In the genomic region with DNA sequence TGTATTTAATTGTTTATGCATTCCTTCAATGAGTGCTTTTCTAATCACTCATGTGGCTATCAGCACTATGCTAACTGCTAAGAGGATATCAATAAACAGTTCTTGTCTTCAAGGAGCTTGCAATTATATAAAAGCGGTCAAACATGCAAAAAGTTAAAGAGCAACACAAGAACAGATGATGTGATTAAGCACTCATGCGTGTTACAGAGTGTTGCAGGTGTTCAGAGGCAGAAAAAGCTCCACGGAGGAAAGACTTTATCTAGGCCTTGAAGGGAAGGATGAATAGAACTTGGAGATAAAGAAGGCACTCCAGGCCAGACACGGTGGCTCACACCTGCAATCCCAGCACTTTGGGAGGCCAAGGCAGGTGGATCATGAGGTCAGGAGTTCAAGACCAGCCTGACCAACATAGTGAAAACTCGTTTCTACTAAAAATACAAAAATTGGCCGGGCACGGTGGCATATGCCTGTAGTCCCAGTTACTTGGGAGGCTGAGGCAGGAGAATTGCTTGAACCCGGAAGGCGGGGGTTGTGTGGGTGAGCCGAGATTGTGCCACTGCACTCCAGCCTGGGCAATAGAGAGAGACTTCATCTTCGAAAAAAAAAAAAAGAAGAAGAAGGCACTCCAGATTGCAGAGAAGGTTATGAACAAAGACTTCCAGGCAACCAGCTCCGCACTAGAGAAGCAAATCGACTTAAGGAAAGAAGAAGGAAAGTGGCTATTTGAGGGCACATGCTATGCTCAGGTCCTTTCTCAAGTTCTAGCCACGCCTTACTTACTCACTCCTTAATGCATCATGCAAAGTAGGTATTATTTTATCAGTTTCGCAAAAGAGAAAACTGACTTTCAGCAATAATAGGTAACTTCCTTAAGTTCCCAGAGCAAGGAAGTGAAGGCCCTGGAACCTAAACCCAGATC, we compare ENCODE assay signal across 17 cellular contexts. TPM values are rescaled to one million over a fixed set of nuclear protein-coding genes. Genes with fewer than 3 reads are reported as not detected.
DNase-seq lines count a peak whose midpoint lies in the region; ATAC-seq and TF ChIP-seq lines count a peak whose summit lies in the region.
"Had no signal": no experiment of that assay in that cellular context is flagged by ENCODE, and none has a peak within 500 bp of the region (broad histone marks: within the 10 kb centered on the region; RNA-seq: fewer than 3 reads in every experiment).

No MANE protein-coding gene starts in this region.

- no peak for DNase-seq in CD4-positive, alpha-beta T cell
- DNase-seq in effector memory CD8-positive, alpha-beta T cell: no peak
- DNase-seq in NCI-H187 treated with DMSO at 0.1 percent for 48 hours (lab: John Stamatoyannopoulos, UW): no peak
- DNase-seq in progenitor cell of endocrine pancreas (ENCODE audit: low spot score, unreplicated experiment): no peak
- no peak for DNase-seq in T-helper 9 cell
- DNase-seq: adrenal gland, BE2C, colonic mucosa, esophagus squamous epithelium, heart right ventricle, kidney glomerular epithelial cell, NCI-H2107, WERI-Rb-1 had no signal

- no peak overlapping the region for H3K4me3 ChIP-seq in BLaER1
- no peak overlapping the region for H3K4me3 ChIP-seq in OCI-LY1 (ENCODE audit: low read depth, low read length, poor library complexity, severe bottlenecking)
- H3K4me3 ChIP-seq: adrenal gland, colonic mucosa, esophagus squamous epithelium, heart right ventricle had no signal

- H3K4me2 ChIP-seq in BLaER1 (peak overlapping the region; percentile 74), OCI-LY1 (ENCODE audit: low read length) (no peak overlapping the region)

- H3K27ac ChIP-seq in BLaER1 (peak overlapping the region; percentile 66), OCI-LY1 (ENCODE audit: low read depth, low read length, poor library complexity, severe bottlenecking) (peak overlapping the region; percentile 37)
- H3K27ac ChIP-seq in CD4-positive, alpha-beta T cell (ENCODE audit: low read depth, low read length): peak overlapping the region; percentile 13
- H3K27ac ChIP-seq: adrenal gland, WERI-Rb-1 had no signal

- CTCF ChIA-PET in CD4-positive, alpha-beta T cell (lab: Charles Lee): interaction anchor here (1.1 kb wide), 1 partner anchor 94 kb away, joined by 5 read pairs; a partner anchor contains a TSS

- H3K36me3 Mint-ChIP-seq in CD4-positive, alpha-beta T cell (ENCODE audit: low read depth): peaks cover 65% of the 10 kb centered on the region
- H3K36me3 Mint-ChIP-seq in effector memory CD8-positive, alpha-beta T cell (ENCODE audit: insufficient read depth): peaks cover 46% of the 10 kb centered on the region
- no peaks in the 10 kb centered on the region for H3K36me3 Mint-ChIP-seq in progenitor cell of endocrine pancreas (ENCODE audit: insufficient read depth)

- TF ChIP-seq CTCF in CD4-positive, alpha-beta T cell (IDR thresholded peaks at IDR 0.05): no peak
- no peak for TF ChIP-seq CTCF in OCI-LY1 (IDR thresholded peaks at IDR 0.05; ENCODE audit: low read length)
- no peak for TF ChIP-seq CTCF in progenitor cell of endocrine pancreas (IDR thresholded peaks at IDR 0.05; ENCODE audit: unreplicated experiment)

- POLR2A ChIA-PET in CD4-positive, alpha-beta T cell (lab: Charles Lee): no interaction called here

- no peak for ATAC-seq in CD4-positive, alpha-beta T cell (ENCODE audit: poor library complexity)
- no peak for ATAC-seq in effector memory CD8-positive, alpha-beta T cell (replicated peaks)
- ATAC-seq in HG02642 (IDR thresholded peaks at IDR 0.05; ENCODE audit: poor library complexity, unreplicated experiment): no peak

- H3K27ac Mint-ChIP-seq in CD4-positive, alpha-beta T cell: peak overlapping the region; percentile 100
- H3K27ac Mint-ChIP-seq in effector memory CD8-positive, alpha-beta T cell: peak overlapping the region; percentile 75 to 90
- no peak overlapping the region for H3K27ac Mint-ChIP-seq in progenitor cell of endocrine pancreas

- intact Hi-C loops in CD4-positive, alpha-beta T cell (cut with DNase I, micrococcal nuclease): no loop called here

- H3K9me3 Mint-ChIP-seq in CD4-positive, alpha-beta T cell: no peaks in the 10 kb centered on the region
- no peaks in the 10 kb centered on the region for H3K9me3 Mint-ChIP-seq in effector memory CD8-positive, alpha-beta T cell
- H3K9me3 Mint-ChIP-seq in progenitor cell of endocrine pancreas (ENCODE audit: low read depth): peaks cover under 1% of the 10 kb centered on the region

- no peaks in the 10 kb centered on the region for H4K20me1 ChIP-seq in BLaER1
- H4K20me1 ChIP-seq in OCI-LY1 (ENCODE audit: insufficient read depth, low read length): no peaks in the 10 kb centered on the region

- no peaks in the 10 kb centered on the region for H3K9me2 ChIP-seq in OCI-LY1 (ENCODE audit: low read depth, low read length)

- no peaks in the 10 kb centered on the region for H3K79me2 ChIP-seq in OCI-LY1 (ENCODE audit: insufficient read depth, low read length)

- H3K4me1 Mint-ChIP-seq in CD4-positive, alpha-beta T cell (ENCODE audit: low read depth): peaks cover 96% of the 10 kb centered on the region
- peaks cover 66 to 69% of the 10 kb centered on the region in 2 donors for H3K4me1 Mint-ChIP-seq in effector memory CD8-positive, alpha-beta T cell (ENCODE audit: low read depth in 2 of 2)
- peaks cover 37% of the 10 kb centered on the region for H3K4me1 Mint-ChIP-seq in progenitor cell of endocrine pancreas (ENCODE audit: low read depth)

- H3K4me1 ChIP-seq in BLaER1 (peaks cover 81% of the 10 kb centered on the region), OCI-LY1 (ENCODE audit: insufficient read depth, low read length, severe bottlenecking) (peaks cover 61% of the 10 kb centered on the region)
- H3K4me1 ChIP-seq: BE2C had no signal

- no peak overlapping the region for H2AFZ ChIP-seq in OCI-LY1 (ENCODE audit: low read length)

- peak overlapping the region; percentile 34 for H3K4me3 Mint-ChIP-seq in CD4-positive, alpha-beta T cell
- peak overlapping the region; percentile 15 to 41 for H3K4me3 Mint-ChIP-seq in effector memory CD8-positive, alpha-beta T cell
- H3K4me3 Mint-ChIP-seq in progenitor cell of endocrine pancreas (ENCODE audit: low read depth): no peak overlapping the region

- no peak overlapping the region for H3K9ac ChIP-seq in BLaER1
- H3K9ac ChIP-seq in OCI-LY1 (ENCODE audit: low read length): no peak overlapping the region

- H3F3A ChIP-seq in OCI-LY1 (ENCODE audit: insufficient read depth, low read length): no peaks in the 10 kb centered on the region

- H3K9me3 ChIP-seq in BLaER1: no peaks in the 10 kb centered on the region
- H3K9me3 ChIP-seq in CD4-positive, alpha-beta T cell (ENCODE audit: control insufficient read depth, low read length): no peaks in the 10 kb centered on the region
- no peaks in the 10 kb centered on the region for H3K9me3 ChIP-seq in OCI-LY1 (ENCODE audit: low read length)
- H3K9me3 ChIP-seq: adrenal gland, BE2C, colonic mucosa, esophagus squamous epithelium, heart right ventricle had no signal

- H3K36me3 ChIP-seq in BLaER1 (no peaks in the 10 kb centered on the region), OCI-LY1 (ENCODE audit: insufficient read depth, low read length) (no peaks in the 10 kb centered on the region)
- H3K36me3 ChIP-seq: adrenal gland, BE2C, colonic mucosa, esophagus squamous epithelium, heart right ventricle, WERI-Rb-1 had no signal

- H3K27me3 ChIP-seq in BLaER1 (no peaks in the 10 kb centered on the region), OCI-LY1 (ENCODE audit: insufficient read depth, low read length) (no peaks in the 10 kb centered on the region)
- no peaks in the 10 kb centered on the region for H3K27me3 ChIP-seq in CD4-positive, alpha-beta T cell (ENCODE audit: control insufficient read depth, insufficient read depth, low read length)
- H3K27me3 ChIP-seq: colonic mucosa had no signal

- H3K27me3 Mint-ChIP-seq in CD4-positive, alpha-beta T cell: no peaks in the 10 kb centered on the region
- no peaks in the 10 kb centered on the region for H3K27me3 Mint-ChIP-seq in effector memory CD8-positive, alpha-beta T cell
- peaks cover 14% of the 10 kb centered on the region for H3K27me3 Mint-ChIP-seq in progenitor cell of endocrine pancreas

RNA-seq across cellular contexts. Expression of a gene that starts 13.8 kb away (rescaled TPM):
- total RNA-seq in CD4-positive, alpha-beta T cell: 100 to 1,000 TPM; 483 to 515 TPM
- total RNA-seq in progenitor cell of endocrine pancreas: not detected in 2 replicates
- total RNA-seq: pulmonary artery endothelial cell had no signal

RNA-seq across cellular contexts. Expression of a gene that starts 24.1 kb away (rescaled TPM):
- 100 to 1,000 TPM; 265 to 274 TPM for total RNA-seq in CD4-positive, alpha-beta T cell
- not detected in 2 replicates for total RNA-seq in progenitor cell of endocrine pancreas
- total RNA-seq: pulmonary artery endothelial cell had no signal

RNA-seq across cellular contexts. Expression of a gene that starts 25.8 kb away (rescaled TPM):
- 100 to 1,000 TPM; 102 to 109 TPM for total RNA-seq in CD4-positive, alpha-beta T cell
- not detected in 2 replicates for total RNA-seq in progenitor cell of endocrine pancreas
- total RNA-seq: pulmonary artery endothelial cell had no signal

RNA-seq across cellular contexts. Expression of a gene that starts 41.0 kb away (rescaled TPM):
- total RNA-seq in CD4-positive, alpha-beta T cell: 10 to 100 TPM; 40.1 to 43.0 TPM
- 49.2 and 49.8 TPM in 2 replicates for total RNA-seq in progenitor cell of endocrine pancreas

RNA-seq across cellular contexts. Expression of a gene that starts 54.3 kb away (rescaled TPM):
- total RNA-seq in CD4-positive, alpha-beta T cell: 1 to 10 TPM in 1 of 2 experiments, under 1 TPM in 1; 0.95 to 1.8 TPM
- 22.4 and 22.9 TPM in 2 replicates for total RNA-seq in progenitor cell of endocrine pancreas

Comparison
In these comparisons a context has a peak if more than half of its experiments do, and no peak if none do; other contexts are left out.
1. H3K27ac ChIP-seq: peak in every context shown above with its lines; median percentile 66 in BLaER1; 37 in OCI-LY1; 13 in CD4-positive, alpha-beta T cell.
2. RNA of a gene that starts 13.8 kb away (total RNA-seq): 483 to 515 TPM in CD4-positive, alpha-beta T cell; not detected in progenitor cell of endocrine pancreas; every median in the first group is over 100 times any median in the second.
3. RNA of a gene that starts 24.1 kb away (total RNA-seq): 265 to 274 TPM in CD4-positive, alpha-beta T cell; not detected in progenitor cell of endocrine pancreas; every median in the first group is over 100 times any median in the second.
4. RNA of a gene that starts 25.8 kb away (total RNA-seq): 102 to 109 TPM in CD4-positive, alpha-beta T cell; not detected in progenitor cell of endocrine pancreas; every median in the first group is over 100 times any median in the second.